ENCODE assay signal across 25 cellular contexts in genomic region chr7:92987543-92987942, GRCh38.
DNase-seq lines count a peak whose midpoint lies in the region; ATAC-seq, FAIRE-seq and TF ChIP-seq lines count a peak whose summit lies in the region.
"Had no signal": no experiment of that assay in that cellular context is flagged by ENCODE, and none has a peak within 500 bp of the region (broad histone marks: within the 10 kb centered on the region; RNA-seq: fewer than 3 reads in every experiment).

No MANE protein-coding gene starts in this region.

- peak overlapping the region; percentile 65; the same call in 1 of the 2 replicates for H3K4ac ChIP-seq in IMR-90 (ENCODE audit: low read depth, low read length)
- no peak overlapping the region for H3K4ac ChIP-seq in H1 (replicated peaks; ENCODE audit: insufficient read length, low read depth, low read length)
- no peak overlapping the region for H3K4ac ChIP-seq in mesenchymal stem cell (ENCODE audit: low read depth in 1 of 2, low read length in 2 of 2)

- no peaks in the 10 kb centered on the region for H3K9me3 ChIP-seq in IMR-90 (ENCODE audit: control insufficient read depth, insufficient read depth, low read length)
- no peaks in the 10 kb centered on the region; a peak in 1 of 4 replicates for H3K9me3 ChIP-seq in H1 (ENCODE audit: insufficient read depth in 2 of 2, low read depth in 1 of 2, low read length in 1 of 2)
- peaks cover 17% of the 10 kb centered on the region for H3K9me3 ChIP-seq in mesenchymal stem cell (ENCODE audit: control insufficient read depth, low read length)
- H3K9me3 ChIP-seq: right lobe of liver, upper lobe of left lung had no signal

- peak overlapping the region; percentile 25 for H4K5ac ChIP-seq in IMR-90 (ENCODE audit: low read depth, low read length)
- no peak overlapping the region for H4K5ac ChIP-seq in H1 (ENCODE audit: insufficient read length, low read depth, low read length)

- H2AK5ac ChIP-seq in IMR-90 (ENCODE audit: low read depth, low read length) (peak overlapping the region; percentile 50; the same call in 1 of the 2 replicates), H1 (ENCODE audit: low read depth, low read length) (no peak overlapping the region), mesenchymal stem cell (ENCODE audit: low read length, severe bottlenecking) (peak overlapping the region; percentile 63)

- H3K79me1 ChIP-seq in IMR-90 (ENCODE audit: low read depth in 1 of 2, low read length in 2 of 2) (no peaks in the 10 kb centered on the region), H1 (ENCODE audit: low read depth, low read length) (no peaks in the 10 kb centered on the region), mesenchymal stem cell (replicated peaks; ENCODE audit: low read length, poor library complexity, severe bottlenecking) (no peaks in the 10 kb centered on the region)

- H3K4me1 ChIP-seq in IMR-90 (ENCODE audit: control insufficient read depth, insufficient read depth, low read length) (peaks cover 7% of the 10 kb centered on the region), H1 (replicated peaks in 1 of 4; ENCODE audit: control insufficient read depth in 3 of 4, insufficient read depth in 4 of 4, low read length in 3 of 4) (peaks cover 0 to 4% (median 0%) of the 10 kb centered on the region in 4 experiments; a peak in 2 of 7 replicates), mesenchymal stem cell (ENCODE audit: control insufficient read depth, insufficient read depth, low read depth, low read length) (no peaks in the 10 kb centered on the region)
- H3K4me1 ChIP-seq: right lobe of liver, upper lobe of left lung had no signal

- H2AFZ ChIP-seq in IMR-90 (replicated peaks; ENCODE audit: low read length, poor library complexity) (no peak overlapping the region), H1 (ENCODE audit: low read length) (no peak overlapping the region), mesenchymal stem cell (ENCODE audit: low read depth, low read length) (no peak overlapping the region)

- H3K4me3 ChIP-seq in IMR-90 (ENCODE audit: insufficient read depth, low read depth, low read length) (no peak overlapping the region), H1 (ENCODE audit: extremely low read depth in 1 of 4, insufficient read depth in 2 of 4, low read depth in 3 of 4, low read length in 4 of 4) (no peak overlapping the region), mesenchymal stem cell (ENCODE audit: insufficient read depth in 1 of 2, low read depth in 1 of 2, low read length in 2 of 2) (no peak overlapping the region)
- H3K4me3 ChIP-seq: right lobe of liver, upper lobe of left lung had no signal

- FAIRE-seq in H1 (lab: Jason Lieb, UNC), result peak; percentile 19

- no peaks in the 10 kb centered on the region for H3K36me3 ChIP-seq in IMR-90 (ENCODE audit: control insufficient read depth, insufficient read depth, low read length)
- no peaks in the 10 kb centered on the region for H3K36me3 ChIP-seq in H1 (ENCODE audit: control insufficient read depth in 2 of 4, insufficient read depth in 4 of 4, low read length in 3 of 4)
- H3K36me3 ChIP-seq in mesenchymal stem cell (ENCODE audit: control insufficient read depth in 1 of 2, insufficient read depth in 2 of 2, low read depth in 1 of 2, low read length in 2 of 2), result no peaks in the 10 kb centered on the region
- H3K36me3 ChIP-seq: right lobe of liver, upper lobe of left lung had no signal

- H3K27me3 ChIP-seq in IMR-90 (ENCODE audit: control insufficient read depth, insufficient read depth, low read length) (no peaks in the 10 kb centered on the region), H1 (replicated peaks in 1 of 4; ENCODE audit: control insufficient read depth in 3 of 4, extremely low read depth in 1 of 4, insufficient read depth in 3 of 4, low read length in 3 of 4) (no peaks in the 10 kb centered on the region), mesenchymal stem cell (ENCODE audit: control insufficient read depth in 1 of 2, insufficient read depth in 1 of 2, low read length in 2 of 2) (no peaks in the 10 kb centered on the region)
- H3K27me3 ChIP-seq: right lobe of liver, upper lobe of left lung had no signal

- no peaks in the 10 kb centered on the region for H3K23me2 ChIP-seq in H1 (ENCODE audit: low read depth, low read length)

- no peak for TF ChIP-seq RAD21 in IMR-90 (IDR thresholded peaks at IDR 0.05; ENCODE audit: low read length)
- TF ChIP-seq RAD21 in H1 (IDR thresholded peaks at IDR 0.05 in 1 of 2, conservative IDR thresholded peaks at IDR 0.05 in 1 of 2; ENCODE audit: low read depth in 2 of 2, low read length in 2 of 2), result no peak

- CTCF ChIA-PET in IMR-90 (lab: Yijun Ruan, JAX) (interaction anchor here (1.4 to 1.5 kb wide), 2 partner anchors 14 to 23 kb away, joined by 3 to 5 read pairs; no protein-coding TSS in a partner anchor), H1 (lab: Charles Lee; ENCODE audit: partially characterized antibody) (interaction anchor here (0.7 to 4.3 kb wide), 13 partner anchors 8 to 384 kb away, joined by 3 to 20 read pairs (median 5); no protein-coding TSS in a partner anchor)

- H2BK12ac ChIP-seq in H1 (ENCODE audit: low read depth, low read length) (no peak overlapping the region), mesenchymal stem cell (ENCODE audit: low read length in 2 of 2) (no peak overlapping the region)

- H3K18ac ChIP-seq in IMR-90 (ENCODE audit: low read depth, low read length) (peak overlapping the region; percentile 81), H1 (ENCODE audit: extremely low read depth, low read length) (no peak overlapping the region), mesenchymal stem cell (ENCODE audit: low read depth in 1 of 2, low read length in 2 of 2) (no peak overlapping the region)

- no peak for TF ChIP-seq CTCF in IMR-90 (conservative IDR thresholded peaks at IDR 0.05; ENCODE audit: low read depth, low read length)
- no peak for TF ChIP-seq CTCF in H1 (IDR thresholded peaks at IDR 0.05; ENCODE audit: control extremely low read depth in 1 of 3, insufficient read depth in 1 of 3, low read depth in 1 of 3, low read length in 3 of 3)

- peak overlapping the region; percentile 86; the same call in 1 of the 2 replicates for H2BK20ac ChIP-seq in IMR-90 (ENCODE audit: low read depth, low read length)
- no peak overlapping the region for H2BK20ac ChIP-seq in H1 (ENCODE audit: low read length)

- dilution Hi-C loops in IMR-90 (cut with HindIII; ENCODE audit: low sequenced_read_pairs, unreplicated experiment), result no loop called here

- H4K20me1 ChIP-seq in IMR-90 (ENCODE audit: insufficient read depth, low read length), result no peaks in the 10 kb centered on the region
- H4K20me1 ChIP-seq in H1 (replicated peaks in 1 of 2; ENCODE audit: control insufficient read depth in 1 of 2, insufficient read depth in 2 of 2, low read length in 2 of 2), result no peaks in the 10 kb centered on the region

- no peak for TF ChIP-seq EP300 in H1 (IDR thresholded peaks at IDR 0.05; ENCODE audit: borderline replicate concordance in 1 of 2, low read depth in 2 of 2, low read length in 2 of 2)

- POLR2A ChIA-PET in IMR-90 (lab: Charles Lee; ENCODE audit: unreplicated experiment), result no interaction called here
- POLR2A ChIA-PET in H1 (lab: Charles Lee; ENCODE audit: partially characterized antibody), result interaction anchor here (1.4 kb wide), 1 partner anchor 397 kb away, joined by 3 read pairs; the partner anchor contains the start of gene FAM133B

- H2BK15ac ChIP-seq in IMR-90 (ENCODE audit: low read depth, low read length), result no peak overlapping the region
- H2BK15ac ChIP-seq in H1 (ENCODE audit: low read length), result no peak overlapping the region
- H2BK15ac ChIP-seq in mesenchymal stem cell (ENCODE audit: low read depth, poor library complexity, severe bottlenecking), result no peak overlapping the region

- DNase-seq in AG08395 (ENCODE audit: low spot score) (peak; percentile 12), IMR-90 (peak; percentile 11), H1 (ENCODE audit: low read depth in 1 of 2, low spot score in 2 of 2) (no peak), mesenchymal stem cell (peak; percentile 2), A172 (ENCODE audit: low spot score) (no peak)
- DNase-seq: activated CD4-positive, alpha-beta T cell treated with anti-CD3 and anti-CD28 coated beads, Interleukin-2, amount 10 ng/mL, durations not matched to agents 7 days and 5 days; activated naive CD4-positive, alpha-beta T cell treated with anti-CD3 and anti-CD28 coated beads, Interleukin-2, amount 10 ng/mL, durations not matched to agents 7 days and 5 days; caudate nucleus; DMS79; kidney; NCI-H1092; NCI-H1694 treated with DMSO at 0.1 percent for 48 hours; NCI-H510A; nephron progenitor cell; posterior cingulate gyrus; right lobe of liver; stimulated activated CD4-positive, alpha-beta T cell treated with anti-CD3 and anti-CD28 coated beads, Interleukin-4, amount 100 ng/mL, for 4 hours; stimulated activated naive B cell treated with anti-CD40 and anti-IgM and Interleukin-4, amounts not matched to agents 10 μg/mL and 1 μg/mL and 100 μg/mL, for 72 hours; T-helper 9 cell; upper lobe of left lung had no signal

- H3K4me2 ChIP-seq in IMR-90 (ENCODE audit: low read depth, low read length), result peak overlapping the region; percentile 41; the same call in 1 of the 2 replicates
- H3K4me2 ChIP-seq in H1 (ENCODE audit: insufficient read depth in 1 of 2, low read depth in 2 of 2, low read length in 2 of 2), result no peak overlapping the region
- H3K4me2 ChIP-seq in mesenchymal stem cell (ENCODE audit: low read length, poor library complexity, severe bottlenecking), result no peak overlapping the region

- H3K27ac ChIP-seq in IMR-90 (ENCODE audit: insufficient read depth, low read length) (peak overlapping the region; percentile 68; the same call in 1 of the 2 replicates), H1 (ENCODE audit: low read depth, low read length) (no peak overlapping the region), mesenchymal stem cell (ENCODE audit: low read length, poor library complexity, severe bottlenecking) (peak overlapping the region; percentile 56)
- H3K27ac ChIP-seq: C4-2B, right lobe of liver, upper lobe of left lung had no signal

- no TSS peak for BruUV-seq in IMR-90 (replicated peaks; lab: Mats Ljungman, UMichigan)

- H4K8ac ChIP-seq in IMR-90 (ENCODE audit: low read depth in 2 of 2, low read length in 2 of 2) (peak overlapping the region; percentile 35 to 48), H1 (ENCODE audit: extremely low read depth, insufficient read depth, low read length) (no peak overlapping the region), mesenchymal stem cell (ENCODE audit: low read length) (no peak overlapping the region)

- peak overlapping the region; percentile 79 for H3K14ac ChIP-seq in IMR-90 (replicated peaks; ENCODE audit: low read depth, low read length)
- no peak overlapping the region for H3K14ac ChIP-seq in H1 (ENCODE audit: insufficient read length)
- no peak overlapping the region for H3K14ac ChIP-seq in mesenchymal stem cell (ENCODE audit: low read length in 2 of 2)

- H4K91ac ChIP-seq in IMR-90 (ENCODE audit: insufficient read depth, low read depth, low read length) (peak overlapping the region; percentile 72), H1 (replicated peaks; ENCODE audit: insufficient read length, low read length) (no peak overlapping the region), mesenchymal stem cell (ENCODE audit: low read length) (no peak overlapping the region)

- H3K9me1 ChIP-seq in IMR-90 (ENCODE audit: insufficient read depth, low read length), result no peaks in the 10 kb centered on the region

- H3K79me2 ChIP-seq in H1 (ENCODE audit: control insufficient read depth in 1 of 2, insufficient read depth in 2 of 2, low read length in 2 of 2), result no peaks in the 10 kb centered on the region

- no peak for TF ChIP-seq POLR2A in IMR-90 (IDR thresholded peaks at IDR 0.05; ENCODE audit: low read depth, low read length)
- TF ChIP-seq POLR2A in H1 (IDR thresholded peaks at IDR 0.05; ENCODE audit: control extremely low read depth in 1 of 2, low read depth in 2 of 2, low read length in 2 of 2), result no peak

- in situ Hi-C loops in IMR-90 (cut with MboI; ENCODE audit: low sequenced_read_pairs), result no loop called here

- H2AK9ac ChIP-seq in IMR-90 (replicated peaks; ENCODE audit: low read depth, low read length, poor library complexity), result no peak overlapping the region

- H2BK5ac ChIP-seq in IMR-90 (ENCODE audit: low read depth, low read length, poor library complexity, severe bottlenecking) (peak overlapping the region; percentile 92), H1 (ENCODE audit: low read depth, low read length) (no peak overlapping the region), mesenchymal stem cell (ENCODE audit: low read depth, low read length, poor library complexity, severe bottlenecking) (no peak overlapping the region)

- ATAC-seq in IMR-90 (ENCODE audit: low read depth) (peak; percentile 61), HG02571 (IDR thresholded peaks at IDR 0.05; ENCODE audit: unreplicated experiment) (no peak), GM18858 (IDR thresholded peaks at IDR 0.05; ENCODE audit: unreplicated experiment) (no peak), HG02623 (IDR thresholded peaks at IDR 0.05; ENCODE audit: unreplicated experiment) (no peak)
- ATAC-seq: Right ventricle myocardium inferior; stimulated activated naive B cell treated with anti-CD40 and anti-IgM and Interleukin-4, amounts not matched to agents 10 μg/mL and 1 μg/mL and 100 μg/mL, for 72 hours had no signal

- intact Hi-C loops in IMR-90 (cut with micrococcal nuclease), result loop anchor here (1.0 to 5.0 kb wide), 3 partner anchors 152 to 367 kb away; no protein-coding TSS in a partner anchor

- H3K23ac ChIP-seq in IMR-90 (ENCODE audit: low read depth, low read length) (peak overlapping the region; percentile 55; the same call in 1 of the 2 replicates), H1 (ENCODE audit: insufficient read length) (no peak overlapping the region), mesenchymal stem cell (ENCODE audit: low read length in 2 of 2) (no peak overlapping the region)

- H3K56ac ChIP-seq in IMR-90 (ENCODE audit: extremely low read depth, insufficient read depth, low read length) (peak overlapping the region; percentile 42; the same call in 1 of the 2 replicates), H1 (replicated peaks; ENCODE audit: insufficient read length, low read depth, low read length) (no peak overlapping the region)

- WGBS in IMR-90 (ENCODE audit: extremely low coverage in 2 of 2, insufficient read length in 1 of 2), 2 experiments, result no CpG with 5 or more reads among the region's 3 CpGs
- 89% methylated on average over 3 of the region's 3 CpGs; no CpG with 5 or more reads in 1 of the 2 experiments for WGBS in H1 (ENCODE audit: extremely low coverage in 1 of 2, insufficient coverage in 1 of 2, insufficient read length in 1 of 2, insufficient replicate concordance in 2 of 2, low coverage in 1 of 2, low lambda C conversion rate in 2 of 2, missing lambda C conversion rate in 1 of 2), 2 experiments
- 79% methylated on average over 3 of the region's 3 CpGs for WGBS in mesenchymal stem cell

- H3K9ac ChIP-seq in IMR-90 (ENCODE audit: low read depth, low read length) (0 out of 2 replicates have a peak overlapping the region, but pooled peaks have one; percentile 33), H1 (replicated peaks in 1 of 4; ENCODE audit: extremely low read depth in 1 of 4, low read depth in 3 of 4, low read length in 3 of 4) (no peak overlapping the region), mesenchymal stem cell (ENCODE audit: low read length) (peak overlapping the region; percentile 13)

- H2BK120ac ChIP-seq in IMR-90 (ENCODE audit: low read depth, low read length), result peak overlapping the region; percentile 75
- H2BK120ac ChIP-seq in H1 (replicated peaks; ENCODE audit: low read depth, low read length), result no peak overlapping the region
- no peak overlapping the region for H2BK120ac ChIP-seq in mesenchymal stem cell (ENCODE audit: low read depth, low read length)

Comparison
In these comparisons a context has a peak if more than half of its experiments do, and no peak if none do; other contexts are left out.
1. DNase-seq: peak in AG08395 (single experiment), IMR-90 (single experiment) and mesenchymal stem cell (single experiment); none in H1 (0 of 2) and A172 (single experiment).
2. H3K9ac ChIP-seq: peak in IMR-90 (single experiment) and mesenchymal stem cell (single experiment); none in H1 (0 of 4).
3. H4K8ac ChIP-seq: peak in IMR-90 (2 of 2); none in H1 (single experiment) and mesenchymal stem cell (single experiment).